8 cellular contexts compared by ENCODE assay signal in the genomic region with DNA sequence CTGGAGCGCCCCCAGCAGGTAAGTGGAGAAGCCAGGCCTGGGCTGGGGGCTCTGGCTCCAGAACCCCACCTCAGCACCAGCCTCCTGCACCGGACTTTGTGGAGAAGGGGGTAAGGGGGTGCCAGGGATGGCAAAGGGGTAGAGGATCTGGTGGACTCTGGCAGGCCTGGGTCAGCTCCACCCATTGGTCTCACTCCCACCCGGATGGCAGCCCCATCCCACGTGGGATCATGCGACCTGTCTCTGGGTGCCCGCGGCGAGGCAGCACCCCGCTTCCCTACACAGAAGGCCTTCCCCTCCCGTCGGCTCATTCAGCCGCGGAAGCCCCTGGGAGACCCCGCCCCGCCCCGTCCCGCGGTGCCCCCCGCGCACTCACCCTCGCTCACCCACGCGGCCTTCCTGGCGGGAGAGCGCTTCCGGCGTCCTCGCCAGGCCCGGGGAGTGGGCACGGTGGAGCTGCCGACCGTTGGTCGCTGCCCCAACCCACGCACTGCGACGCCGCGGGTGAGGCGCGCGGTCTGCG. TPM values are rescaled to one million over a fixed set of nuclear protein-coding genes. Genes with fewer than 3 reads are reported as not detected.
DNase-seq lines count a peak whose midpoint lies in the region; ATAC-seq and TF ChIP-seq lines count a peak whose summit lies in the region.

No MANE protein-coding gene starts in this region.

- peak overlapping the region; percentile 64 for H3K27ac ChIP-seq in brain microvascular endothelial cell

- H3K36me3 ChIP-seq in brain microvascular endothelial cell (replicated peaks) = no peaks in the 10 kb centered on the region

- H3K4me1 Mint-ChIP-seq in immature natural killer cell = peaks cover 9 to 10% of the 10 kb centered on the region in 2 donors

- in situ Hi-C loops in brain microvascular endothelial cell (cut with HindIII; ENCODE audit: low pct_ligation_motif_present, low sequenced_read_pairs) = no loop called here

- TF ChIP-seq CTCF in brain microvascular endothelial cell (IDR thresholded peaks at IDR 0.05; ENCODE audit: low read depth, low read length, missing control alignments) = peak; percentile 44

- H3K36me3 Mint-ChIP-seq in immature natural killer cell = peaks cover 0 to 8% (median 5%) of the 10 kb centered on the region in 3 donors

- no peaks in the 10 kb centered on the region for H3K27me3 Mint-ChIP-seq in immature natural killer cell (ENCODE audit: low read depth in 3 of 3)

- no peaks in the 10 kb centered on the region for H3K9me3 Mint-ChIP-seq in immature natural killer cell

- ATAC-seq in GM18517 (IDR thresholded peaks at IDR 0.05; ENCODE audit: unreplicated experiment) (peak; percentile 47), HG03103 (IDR thresholded peaks at IDR 0.05; ENCODE audit: low read depth, unreplicated experiment) (peak; percentile 24), SK-N-SH treated with all-trans-retinoic acid at 6 μM for 48 hours (peak; percentile 42)

- peak overlapping the region in 2 of 6 donors; percentile 51 to 71 for H3K27ac Mint-ChIP-seq in immature natural killer cell

- H3K4me3 ChIP-seq in brain microvascular endothelial cell (ENCODE audit: low read depth, low read length) = peak overlapping the region; percentile 48

- peak overlapping the region; percentile 76 to 82 (median 81) for H3K4me3 Mint-ChIP-seq in immature natural killer cell

- DNase-seq in AML-193 (lab: John Stamatoyannopoulos, UW) (peak; percentile 27 to 39), brain microvascular endothelial cell (no peak), immature natural killer cell (no peak), OCI-M2 (lab: John Stamatoyannopoulos, UW; ENCODE audit: unreplicated experiment) (no peak)
- DNase-seq in stimulated activated CD8-positive, alpha-beta memory T cell treated with anti-CD3 and anti-CD28 coated beads, Interleukin-7, amount 100 ng/mL, for 1 hour (ENCODE audit: low read depth in 2 of 2) = peak; percentile 2 to 6

- no peaks in the 10 kb centered on the region for H3K27me3 ChIP-seq in brain microvascular endothelial cell (replicated peaks)

TF ChIP-seq in SK-N-SH treated with all-trans-retinoic acid at 6 μM for 48 hours, 23 proteins besides CTCF, POLR2A, EP300 and RAD21:
- TF ChIP-seq, protein P1, sequence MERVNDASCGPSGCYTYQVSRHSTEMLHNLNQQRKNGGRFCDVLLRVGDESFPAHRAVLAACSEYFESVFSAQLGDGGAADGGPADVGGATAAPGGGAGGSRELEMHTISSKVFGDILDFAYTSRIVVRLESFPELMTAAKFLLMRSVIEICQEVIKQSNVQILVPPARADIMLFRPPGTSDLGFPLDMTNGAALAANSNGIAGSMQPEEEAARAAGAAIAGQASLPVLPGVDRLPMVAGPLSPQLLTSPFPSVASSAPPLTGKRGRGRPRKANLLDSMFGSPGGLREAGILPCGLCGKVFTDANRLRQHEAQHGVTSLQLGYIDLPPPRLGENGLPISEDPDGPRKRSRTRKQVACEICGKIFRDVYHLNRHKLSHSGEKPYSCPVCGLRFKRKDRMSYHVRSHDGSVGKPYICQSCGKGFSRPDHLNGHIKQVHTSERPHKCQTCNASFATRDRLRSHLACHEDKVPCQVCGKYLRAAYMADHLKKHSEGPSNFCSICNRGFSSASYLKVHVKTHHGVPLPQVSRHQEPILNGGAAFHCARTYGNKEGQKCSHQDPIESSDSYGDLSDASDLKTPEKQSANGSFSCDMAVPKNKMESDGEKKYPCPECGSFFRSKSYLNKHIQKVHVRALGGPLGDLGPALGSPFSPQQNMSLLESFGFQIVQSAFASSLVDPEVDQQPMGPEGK (CRISPR knock-in tag; IDR thresholded peaks at IDR 0.05; ENCODE audit: borderline replicate concordance) = no peak
- TF ChIP-seq RARB (CRISPR knock-in tag; IDR thresholded peaks at IDR 0.05) (no peak), CSDC2 (CRISPR knock-in tag; IDR thresholded peaks at IDR 0.05) (no peak), ZNF8 (CRISPR knock-in tag; IDR thresholded peaks at IDR 0.05) (no peak), ARNTL (CRISPR knock-in tag; IDR thresholded peaks at IDR 0.05; ENCODE audit: borderline replicate concordance, low read depth) (no peak), GLIS3 (CRISPR knock-in tag; IDR thresholded peaks at IDR 0.05) (no peak), ZFP3 (CRISPR knock-in tag; IDR thresholded peaks at IDR 0.05) (no peak), ISL1 (CRISPR knock-in tag; IDR thresholded peaks at IDR 0.05) (no peak)
- TF ChIP-seq, protein P2, sequence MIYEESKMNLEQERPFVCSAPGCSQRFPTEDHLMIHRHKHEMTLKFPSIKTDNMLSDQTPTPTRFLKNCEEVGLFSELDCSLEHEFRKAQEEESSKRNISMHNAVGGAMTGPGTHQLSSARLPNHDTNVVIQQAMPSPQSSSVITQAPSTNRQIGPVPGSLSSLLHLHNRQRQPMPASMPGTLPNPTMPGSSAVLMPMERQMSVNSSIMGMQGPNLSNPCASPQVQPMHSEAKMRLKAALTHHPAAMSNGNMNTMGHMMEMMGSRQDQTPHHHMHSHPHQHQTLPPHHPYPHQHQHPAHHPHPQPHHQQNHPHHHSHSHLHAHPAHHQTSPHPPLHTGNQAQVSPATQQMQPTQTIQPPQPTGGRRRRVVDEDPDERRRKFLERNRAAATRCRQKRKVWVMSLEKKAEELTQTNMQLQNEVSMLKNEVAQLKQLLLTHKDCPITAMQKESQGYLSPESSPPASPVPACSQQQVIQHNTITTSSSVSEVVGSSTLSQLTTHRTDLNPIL (CRISPR knock-in tag; IDR thresholded peaks at IDR 0.05; ENCODE audit: low read depth) = no peak
TF ChIP-seq in SK-N-SH treated with all-trans-retinoic acid at 6 μM for 48 hours: peak in this region for 0.

RNA-seq across cellular contexts. Expression of a gene that starts 0.5 kb away (rescaled TPM):
- polyA plus RNA-seq in immature natural killer cell = 1 to 10 TPM; 3.7 to 8.1 (median 5.3) TPM

RNA-seq across cellular contexts. Expression of a gene that starts 30.1 kb away (rescaled TPM):
- under 1 TPM in 1 of 3 donors, not detected in 2; 0.46 TPM for polyA plus RNA-seq in immature natural killer cell

RNA-seq across cellular contexts. Expression of a gene that starts 31.6 kb away (rescaled TPM):
- polyA plus RNA-seq in immature natural killer cell = 1 to 10 TPM; 3.5 to 8.2 (median 4.8) TPM

RNA-seq across cellular contexts. Expression of a gene that starts 47.7 kb away (rescaled TPM):
- not detected for polyA plus RNA-seq in immature natural killer cell

RNA-seq across cellular contexts. Expression of a gene that starts 47.8 kb away (rescaled TPM):
- polyA plus RNA-seq in immature natural killer cell = not detected

Comparison
In these comparisons a context has a peak if more than half of its experiments do, and no peak if none do; other contexts are left out.
1. DNase-seq: peak in AML-193 (2 of 2) and stimulated activated CD8-positive, alpha-beta memory T cell treated with anti-CD3 and anti-CD28 coated beads, Interleukin-7, amount 100 ng/mL, for 1 hour (2 of 2); none in brain microvascular endothelial cell (single experiment), immature natural killer cell (0 of 3) and OCI-M2 (single experiment).
2. Peak in every context shown above with its lines, with median percentiles within 50 percentile points of each other: ATAC-seq.